In the genomic region with DNA sequence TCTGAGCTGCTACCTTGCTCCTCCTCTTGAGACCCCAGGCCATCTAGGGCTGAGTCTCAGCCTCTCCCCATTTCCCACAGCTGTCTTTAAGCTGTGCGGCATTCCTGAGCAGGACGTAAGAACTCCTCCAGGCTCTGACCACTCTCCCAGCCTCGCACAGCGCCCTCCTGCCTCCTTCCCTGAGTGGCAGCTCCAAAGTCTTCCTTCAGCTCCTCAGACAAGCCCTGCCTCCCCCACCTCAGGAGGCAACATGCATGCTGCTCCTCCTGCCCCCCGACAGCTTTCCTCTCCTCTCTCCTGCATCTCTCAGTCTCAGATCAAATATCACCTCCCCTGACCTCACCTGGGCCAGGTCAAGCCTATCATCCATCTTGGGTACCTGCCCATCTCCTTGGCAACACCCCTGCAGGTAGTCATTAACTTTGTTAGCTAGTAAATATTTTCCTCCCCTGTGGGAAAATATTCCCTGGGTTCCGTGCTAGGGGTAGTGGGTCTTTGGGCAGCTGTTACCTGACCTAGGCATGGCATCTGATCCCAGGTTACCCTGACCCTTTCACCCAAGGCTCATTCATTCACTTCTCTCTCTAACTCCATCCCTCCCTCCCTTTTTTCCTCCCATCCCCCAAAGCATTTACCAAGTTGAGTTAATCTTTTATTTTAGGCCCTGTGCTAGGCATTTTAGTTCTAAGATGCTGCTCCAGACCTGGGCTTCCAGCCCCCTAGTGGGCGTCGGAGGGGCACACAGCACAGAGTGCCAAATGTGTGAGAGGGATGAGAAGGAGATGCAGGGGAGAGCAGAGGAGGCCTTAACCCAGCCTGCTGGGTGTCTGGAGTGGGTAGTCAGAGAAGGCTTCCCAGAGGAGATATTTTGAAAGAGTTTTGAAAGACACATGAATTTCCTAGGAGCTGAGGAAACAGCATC, we compare ENCODE assay signal across 12 cellular contexts.
DNase-seq lines count a peak whose midpoint lies in the region; ATAC-seq, FAIRE-seq and TF ChIP-seq lines count a peak whose summit lies in the region.
"Had no signal": no experiment of that assay in that cellular context is flagged by ENCODE, and none has a peak within 500 bp of the region (broad histone marks: within the 10 kb centered on the region; RNA-seq: fewer than 3 reads in every experiment).

No MANE protein-coding gene starts in this region.

- peaks cover 9% of the 10 kb centered on the region for H3K27me3 ChIP-seq in lower lobe of right lung (ENCODE audit: low read depth)

- no peaks in the 10 kb centered on the region for H3K36me3 ChIP-seq in lower lobe of right lung

- H3K4me3 ChIP-seq in astrocyte of the cerebellum (ENCODE audit: low read depth, low read length) (no peak overlapping the region), lower lobe of right lung (no peak overlapping the region)
- H3K4me3 ChIP-seq: A549 had no signal

- H3K27ac ChIP-seq in lower lobe of right lung = no peak overlapping the region
- H3K27ac ChIP-seq: A549 had no signal

- FAIRE-seq in GM12891 (lab: Jason Lieb, UNC) = no peak
- FAIRE-seq: A549 had no signal

- TF ChIP-seq CTCF in GM13977 (IDR thresholded peaks at IDR 0.05; ENCODE audit: extremely low read depth, insufficient read depth, missing control alignments) = peak; percentile 44
- peak; percentile 64 for TF ChIP-seq CTCF in astrocyte of the cerebellum (IDR thresholded peaks at IDR 0.05; ENCODE audit: low read depth, low read length, missing control alignments)
- TF ChIP-seq CTCF in lower lobe of right lung (IDR thresholded peaks at IDR 0.05) = peak; percentile 14

- peaks cover 7% of the 10 kb centered on the region for H3K9me3 ChIP-seq in lower lobe of right lung
- H3K9me3 ChIP-seq: A549 had no signal

- ATAC-seq in lower lobe of right lung = no peak
- no peak for ATAC-seq in GM19455 (IDR thresholded peaks at IDR 0.05; ENCODE audit: unreplicated experiment)

- in situ Hi-C loops in GM13977 (cut with MboI; ENCODE audit: low pct_unique_long_range_greater_than_20kb, low sequenced_read_pairs, unreplicated experiment) = no loop called here
- in situ Hi-C loops in astrocyte of the cerebellum (cut with HindIII; ENCODE audit: low sequenced_read_pairs) = no loop called here

- no peaks in the 10 kb centered on the region for H3K4me1 ChIP-seq in lower lobe of right lung
- H3K4me1 ChIP-seq: A549 had no signal

- intact Hi-C loops in lower lobe of right lung (cut with DNase I) = no loop called here

- DNase-seq in NCI-H1092 treated with DMSO at 0.1 percent for 48 hours (lab: John Stamatoyannopoulos, UW) (peak; percentile 8), NCI-H1092 (lab: John Stamatoyannopoulos, UW) (no peak), GM13977 (ENCODE audit: low spot score) (no peak), astrocyte of the cerebellum (ENCODE audit: low read depth) (no peak), lower lobe of right lung (no peak), GM12891 (ENCODE audit: insufficient read length, low spot score) (no peak), HuH-7 (ENCODE audit: low spot score) (no peak)
- DNase-seq: activated naive CD4-positive, alpha-beta T cell; Right ventricle myocardium superior; trophoblast cell had no signal

- TF ChIP-seq POLR2A in GM12891 (IDR thresholded peaks at IDR 0.05; ENCODE audit: low read depth, low read length) = no peak

TF ChIP-seq in GM12891, 5 proteins besides CTCF, POLR2A, EP300 and RAD21:
- TF ChIP-seq POU2F2 (IDR thresholded peaks at IDR 0.05; ENCODE audit: low read depth, low read length) (no peak), POLR2AphosphoS5 (IDR thresholded peaks at IDR 0.05; ENCODE audit: low read depth, low read length) (no peak), TAF1 (IDR thresholded peaks at IDR 0.05; ENCODE audit: low read depth, low read length) (no peak), PAX5 (IDR thresholded peaks at IDR 0.05; ENCODE audit: insufficient read depth, low read length, severe bottlenecking) (no peak), SPI1 (IDR thresholded peaks at IDR 0.05; ENCODE audit: low read depth, low read length) (no peak)

Comparison
In these comparisons a context has a peak if more than half of its experiments do, and no peak if none do; other contexts are left out.
1. CTCF ChIP-seq: peak in every context shown above with its lines; median percentile 64 in astrocyte of the cerebellum; 44 in GM13977; 14 in lower lobe of right lung.